In the genomic region with DNA sequence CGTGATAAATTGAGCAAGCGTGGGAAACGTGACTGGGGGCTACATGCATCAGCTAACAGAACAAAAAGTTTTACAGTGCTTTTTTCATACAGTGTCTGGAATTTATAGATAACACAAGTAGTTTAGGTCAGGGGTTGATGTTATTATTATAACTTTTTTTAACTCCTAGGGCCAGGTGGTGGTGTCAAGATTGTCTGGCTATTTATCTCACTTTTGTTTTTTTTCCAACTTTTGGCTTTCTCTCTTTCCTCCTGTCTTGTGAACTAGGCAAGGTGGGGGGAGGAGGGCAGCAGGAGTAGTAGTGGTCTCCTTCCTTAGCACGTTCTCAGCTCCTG, we compare ENCODE assay signal across 11 cellular contexts. TPM values are rescaled to one million over a fixed set of nuclear protein-coding genes. Genes with fewer than 3 reads are reported as not detected.
"Had no signal": no experiment of that assay in that cellular context is flagged by ENCODE, and none has a peak within 500 bp of the region (broad histone marks: within the 10 kb centered on the region; RNA-seq: fewer than 3 reads in every experiment).

No MANE protein-coding gene starts in this region.

RNA-seq across cellular contexts. Expression of a gene that starts 42.9 kb away (rescaled TPM):
- total RNA-seq: astrocyte; cardiac septum; chondrocyte; gastrocnemius medialis; left ventricle myocardium inferior; mononuclear cell; osteocyte; posterior vena cava; spleen; T-helper 2 cell treated with Interferon-gamma antibody and Interleukin-4, amounts not matched to agents 100 ng/mL and 5 ng/mL, for 36 hours; ureter had no signal
